Comparison of ENCODE assay signal across 14 cellular contexts in the genomic region with DNA sequence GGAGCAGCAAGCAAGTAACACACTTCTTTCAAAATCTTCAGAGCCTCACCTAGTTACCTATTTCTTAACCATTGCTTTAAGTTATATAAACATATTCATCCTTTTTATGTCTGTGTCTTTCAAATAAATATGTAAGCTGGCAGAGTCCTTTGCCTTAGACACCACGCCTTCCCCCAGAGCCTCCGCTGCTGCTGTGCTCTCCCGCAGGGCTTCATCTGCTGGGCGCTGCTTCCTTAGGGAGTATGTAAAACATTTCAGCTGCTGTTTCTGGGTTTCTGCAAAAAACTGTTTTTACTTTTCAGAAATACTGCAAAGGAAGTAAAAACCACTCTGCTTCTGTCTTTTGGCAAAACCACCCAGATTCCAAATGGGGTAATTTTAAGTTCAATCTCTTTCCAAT.
A peak's percentile ranks its signal among the peaks of the same experiment; 100 is the strongest.
DNase-seq lines count a peak whose midpoint lies in the region; ATAC-seq lines count a peak whose summit lies in the region.
"Had no signal": no experiment of that assay in that cellular context is flagged by ENCODE, and none has a peak within 500 bp of the region (broad histone marks: within the 10 kb centered on the region; RNA-seq: fewer than 3 reads in every experiment).

No MANE protein-coding gene starts in this region.

- CTCF ChIA-PET in activated naive CD4-positive, alpha-beta T cell treated with anti-CD3 and anti-CD28 coated beads for 36 hours (lab: Charles Lee), result interaction anchor here (0.7 to 1.9 kb wide), 6 partner anchors 11 to 132 kb away, joined by 3 to 10 read pairs (median 4); no protein-coding TSS in a partner anchor
- CTCF ChIA-PET in activated CD4-positive, alpha-beta memory T cell treated with anti-CD3 and anti-CD28 coated beads, Interleukin-2, amount 10 ng/mL, durations not matched to agents 7 days and 5 days (lab: Charles Lee), result interaction anchor here (0.6 to 1.7 kb wide), 4 partner anchors 17 to 526 kb away, joined by 3 to 5 read pairs (median 4); no protein-coding TSS in a partner anchor

- POLR2A ChIA-PET in activated CD4-positive, alpha-beta memory T cell treated with anti-CD3 and anti-CD28 coated beads, Interleukin-2, amount 10 ng/mL, durations not matched to agents 7 days and 5 days (lab: Charles Lee), result interaction anchor here (0.9 to 10.2 kb wide), 9 partner anchors 9 to 235 kb away, joined by 3 to 151 read pairs (median 6); a partner anchor contains a TSS

- H3K27me3 Mint-ChIP-seq in activated naive CD4-positive, alpha-beta T cell treated with anti-CD3 and anti-CD28 coated beads for 36 hours (ENCODE audit: low read depth), result no peaks in the 10 kb centered on the region
- no peaks in the 10 kb centered on the region for H3K27me3 Mint-ChIP-seq in activated CD4-positive, alpha-beta memory T cell treated with anti-CD3 and anti-CD28 coated beads, Interleukin-2, amount 10 ng/mL, durations not matched to agents 7 days and 5 days
- H3K27me3 Mint-ChIP-seq in effector memory CD8-positive, alpha-beta T cell, result no peaks in the 10 kb centered on the region
- H3K27me3 Mint-ChIP-seq in stimulated activated naive B cell treated with anti-CD40 and anti-IgM and Interleukin-4, amounts not matched to agents 10 μg/mL and 1 μg/mL and 100 μg/mL, for 72 hours, result no peaks in the 10 kb centered on the region

- peaks cover 81% of the 10 kb centered on the region for H3K36me3 Mint-ChIP-seq in activated naive CD4-positive, alpha-beta T cell treated with anti-CD3 and anti-CD28 coated beads for 36 hours (ENCODE audit: low read depth)
- H3K36me3 Mint-ChIP-seq in activated CD4-positive, alpha-beta memory T cell treated with anti-CD3 and anti-CD28 coated beads, Interleukin-2, amount 10 ng/mL, durations not matched to agents 7 days and 5 days (ENCODE audit: low read depth), result peaks cover 87% of the 10 kb centered on the region
- H3K36me3 Mint-ChIP-seq in effector memory CD8-positive, alpha-beta T cell (ENCODE audit: insufficient read depth), result peaks cover 80% of the 10 kb centered on the region
- peaks cover 66% of the 10 kb centered on the region in 2 donors for H3K36me3 Mint-ChIP-seq in stimulated activated naive B cell treated with anti-CD40 and anti-IgM and Interleukin-4, amounts not matched to agents 10 μg/mL and 1 μg/mL and 100 μg/mL, for 72 hours

- intact Hi-C loops in activated naive CD4-positive, alpha-beta T cell treated with anti-CD3 and anti-CD28 coated beads for 36 hours (cut with micrococcal nuclease), result loop anchor here (1.0 kb wide), 8 partner anchors 15 to 706 kb away; a partner anchor contains a TSS

- no peak overlapping the region for H3K4me3 Mint-ChIP-seq in activated naive CD4-positive, alpha-beta T cell treated with anti-CD3 and anti-CD28 coated beads for 36 hours
- no peak overlapping the region for H3K4me3 Mint-ChIP-seq in activated CD4-positive, alpha-beta memory T cell treated with anti-CD3 and anti-CD28 coated beads, Interleukin-2, amount 10 ng/mL, durations not matched to agents 7 days and 5 days
- H3K4me3 Mint-ChIP-seq in effector memory CD8-positive, alpha-beta T cell, result no peak overlapping the region
- H3K4me3 Mint-ChIP-seq in stimulated activated naive B cell treated with anti-CD40 and anti-IgM and Interleukin-4, amounts not matched to agents 10 μg/mL and 1 μg/mL and 100 μg/mL, for 72 hours, result no peak overlapping the region

- peaks cover 9% of the 10 kb centered on the region for H3K9me3 Mint-ChIP-seq in activated naive CD4-positive, alpha-beta T cell treated with anti-CD3 and anti-CD28 coated beads for 36 hours
- H3K9me3 Mint-ChIP-seq in activated CD4-positive, alpha-beta memory T cell treated with anti-CD3 and anti-CD28 coated beads, Interleukin-2, amount 10 ng/mL, durations not matched to agents 7 days and 5 days, result peaks cover 5% of the 10 kb centered on the region
- peaks cover 3% of the 10 kb centered on the region in 2 donors for H3K9me3 Mint-ChIP-seq in effector memory CD8-positive, alpha-beta T cell
- peaks cover 1 to 4% of the 10 kb centered on the region in 2 donors for H3K9me3 Mint-ChIP-seq in stimulated activated naive B cell treated with anti-CD40 and anti-IgM and Interleukin-4, amounts not matched to agents 10 μg/mL and 1 μg/mL and 100 μg/mL, for 72 hours

- H3K27ac Mint-ChIP-seq in activated naive CD4-positive, alpha-beta T cell treated with anti-CD3 and anti-CD28 coated beads for 36 hours, result peak overlapping the region; percentile 96
- peak overlapping the region; percentile 87 for H3K27ac Mint-ChIP-seq in activated CD4-positive, alpha-beta memory T cell treated with anti-CD3 and anti-CD28 coated beads, Interleukin-2, amount 10 ng/mL, durations not matched to agents 7 days and 5 days
- H3K27ac Mint-ChIP-seq in effector memory CD8-positive, alpha-beta T cell, result peak overlapping the region; percentile 93 to 98
- peak overlapping the region; percentile 90 for H3K27ac Mint-ChIP-seq in stimulated activated naive B cell treated with anti-CD40 and anti-IgM and Interleukin-4, amounts not matched to agents 10 μg/mL and 1 μg/mL and 100 μg/mL, for 72 hours

- ATAC-seq in effector memory CD8-positive, alpha-beta T cell (replicated peaks), result no peak
- ATAC-seq in stimulated activated naive B cell treated with anti-CD40 and anti-IgM and Interleukin-4, amounts not matched to agents 10 μg/mL and 1 μg/mL and 100 μg/mL, for 72 hours (replicated peaks), result no peak
- ATAC-seq in GM21619 (IDR thresholded peaks at IDR 0.05; ENCODE audit: unreplicated experiment), result no peak
- no peak for ATAC-seq in HG02759 (IDR thresholded peaks at IDR 0.05; ENCODE audit: unreplicated experiment)

- peaks cover 75% of the 10 kb centered on the region for H3K4me1 Mint-ChIP-seq in activated naive CD4-positive, alpha-beta T cell treated with anti-CD3 and anti-CD28 coated beads for 36 hours (ENCODE audit: low read depth)
- peaks cover 55% of the 10 kb centered on the region for H3K4me1 Mint-ChIP-seq in activated CD4-positive, alpha-beta memory T cell treated with anti-CD3 and anti-CD28 coated beads, Interleukin-2, amount 10 ng/mL, durations not matched to agents 7 days and 5 days
- H3K4me1 Mint-ChIP-seq in effector memory CD8-positive, alpha-beta T cell (ENCODE audit: low read depth in 2 of 2), result peaks cover 37 to 56% of the 10 kb centered on the region in 2 donors
- peaks cover 20 to 61% of the 10 kb centered on the region in 2 donors for H3K4me1 Mint-ChIP-seq in stimulated activated naive B cell treated with anti-CD40 and anti-IgM and Interleukin-4, amounts not matched to agents 10 μg/mL and 1 μg/mL and 100 μg/mL, for 72 hours

- no peak for DNase-seq in activated naive CD4-positive, alpha-beta T cell treated with anti-CD3 and anti-CD28 coated beads for 36 hours
- no peak for DNase-seq in activated naive CD4-positive, alpha-beta T cell (lab: John Stamatoyannopoulos, UW)
- DNase-seq in activated CD4-positive, alpha-beta memory T cell treated with anti-CD3 and anti-CD28 coated beads, Interleukin-2, amount 10 ng/mL, durations not matched to agents 7 days and 5 days, result no peak
- no peak for DNase-seq in effector memory CD8-positive, alpha-beta T cell
- DNase-seq in stimulated activated naive B cell treated with anti-CD40 and anti-IgM and Interleukin-4, amounts not matched to agents 10 μg/mL and 1 μg/mL and 100 μg/mL, for 72 hours, result no peak
- DNase-seq in medulla oblongata (ENCODE audit: extremely low spot score), result no peak
- DNase-seq: mammary epithelial cell; NCI-H526 treated with DMSO at 0.1 percent for 48 hours; OCI-M1; SHP77; stimulated activated CD4-positive, alpha-beta T cell treated with anti-CD3 and anti-CD28 coated beads, Interleukin-12 subunit alpha, Interleukin-12 subunit beta, amount 100 ng/mL, for 4 hours; transverse colon had no signal
